Comparison of ENCODE assay signal across 12 cellular contexts in the genomic region with DNA sequence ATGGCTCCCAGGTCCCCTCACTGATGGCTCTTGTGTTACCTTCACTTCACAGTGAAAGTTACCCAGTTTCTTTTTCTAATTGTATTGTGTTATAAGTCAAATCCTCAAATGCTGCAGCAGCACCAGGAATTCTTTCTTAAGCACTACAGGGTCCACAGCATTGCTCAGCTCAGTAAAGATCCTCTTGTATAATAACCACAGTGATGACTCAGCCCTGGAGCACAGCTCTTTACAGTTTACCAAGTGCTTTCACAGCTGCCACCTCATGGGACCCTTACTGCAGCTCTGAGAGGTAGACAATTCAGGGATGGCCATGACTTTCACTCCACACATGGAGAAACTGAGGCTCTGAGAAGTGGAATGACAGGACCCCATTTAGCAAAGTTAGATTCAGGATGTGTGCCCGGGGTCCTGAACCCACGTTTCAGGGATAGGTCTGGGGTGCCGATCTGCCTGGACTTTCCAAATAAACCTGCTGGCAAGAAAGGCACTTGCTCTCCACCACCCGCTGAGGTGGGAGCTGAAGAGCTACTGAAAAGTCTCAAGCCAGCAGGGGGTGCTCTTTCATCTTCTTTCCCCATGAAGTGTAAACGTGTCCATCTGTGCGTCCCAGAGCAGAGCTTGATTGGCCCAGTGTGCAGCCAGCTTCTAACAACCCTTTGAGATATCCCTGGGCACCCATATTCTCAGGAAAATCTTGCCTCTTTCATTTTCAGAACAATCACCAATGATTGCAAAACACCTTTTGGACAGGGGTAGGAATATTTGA. TPM values are rescaled to one million over a fixed set of nuclear protein-coding genes. Genes with fewer than 3 reads are reported as not detected.
DNase-seq lines count a peak whose midpoint lies in the region; TF ChIP-seq lines count a peak whose summit lies in the region.
"Had no signal": no experiment of that assay in that cellular context is flagged by ENCODE, and none has a peak within 500 bp of the region (broad histone marks: within the 10 kb centered on the region; RNA-seq: fewer than 3 reads in every experiment).

No MANE protein-coding gene starts in this region.

- CTCF ChIA-PET in HEK293T (lab: Yijun Ruan, JAX): no interaction called here
- CTCF ChIA-PET in CD8-positive, alpha-beta memory T cell (lab: Charles Lee): no interaction called here

- H3K9me3 Mint-ChIP-seq in CD8-positive, alpha-beta memory T cell: peaks cover 0 to 4% (median 2%) of the 10 kb centered on the region in 5 donors

- POLR2A ChIA-PET in HEK293T (lab: Yijun Ruan, JAX): no interaction called here
- POLR2A ChIA-PET in CD8-positive, alpha-beta memory T cell (lab: Charles Lee): no interaction called here

- H3K9me3 ChIP-seq in SJCRH30 (replicated peaks): no peaks in the 10 kb centered on the region
- H3K9me3 ChIP-seq in CD8-positive, alpha-beta memory T cell (ENCODE audit: low read length): no peaks in the 10 kb centered on the region
- H3K9me3 ChIP-seq: mucosa of descending colon had no signal

- no peaks in the 10 kb centered on the region for H3K4me1 ChIP-seq in SJCRH30
- H3K4me1 ChIP-seq in CD8-positive, alpha-beta memory T cell (ENCODE audit: insufficient read depth, low read length): no peaks in the 10 kb centered on the region
- H3K4me1 ChIP-seq: upper lobe of left lung had no signal

- peaks cover 0 to 1% (median 0%) of the 10 kb centered on the region in 3 donors for H3K36me3 Mint-ChIP-seq in CD8-positive, alpha-beta memory T cell

- no peaks in the 10 kb centered on the region for H3K27me3 ChIP-seq in SJCRH30
- no peaks in the 10 kb centered on the region for H3K27me3 ChIP-seq in CD8-positive, alpha-beta memory T cell (ENCODE audit: insufficient read depth, low read length, poor library complexity, severe bottlenecking)
- H3K27me3 ChIP-seq: upper lobe of left lung had no signal

- DNase-seq in NCI-H82 (lab: John Stamatoyannopoulos, UW) (peak; percentile 62), NCI-H82 treated with DMSO at 0.1 percent for 48 hours (lab: John Stamatoyannopoulos, UW; ENCODE audit: unreplicated experiment) (no peak), HEK293T (ENCODE audit: extremely low spot score) (peak; percentile 22), SJCRH30 (peak; percentile 5 to 17), islet precursor cell (peak; percentile 47), NCI-H2029 (lab: John Stamatoyannopoulos, UW) (no peak)
- no peak for DNase-seq in activated effector memory CD4-positive, alpha-beta T cell treated with Interleukin-2 at 50 U/mL for 16 hours
- DNase-seq in CD8-positive, alpha-beta memory T cell: no peak
- DNase-seq: mucosa of descending colon, NCI-H146, upper lobe of left lung had no signal

- no peak overlapping the region for H3K27ac ChIP-seq in SJCRH30
- no peak overlapping the region for H3K27ac ChIP-seq in CD8-positive, alpha-beta memory T cell (ENCODE audit: low read depth, low read length)
- H3K27ac ChIP-seq: upper lobe of left lung had no signal

- H3K4me3 Mint-ChIP-seq in CD8-positive, alpha-beta memory T cell: no peak overlapping the region

- no peaks in the 10 kb centered on the region for H3K36me3 ChIP-seq in SJCRH30
- no peaks in the 10 kb centered on the region for H3K36me3 ChIP-seq in CD8-positive, alpha-beta memory T cell (ENCODE audit: insufficient read depth, low read length)
- H3K36me3 ChIP-seq: upper lobe of left lung had no signal

- no peak overlapping the region for H3K27ac Mint-ChIP-seq in CD8-positive, alpha-beta memory T cell

- peaks cover 7 to 14% of the 10 kb centered on the region in 2 donors for H3K27me3 Mint-ChIP-seq in CD8-positive, alpha-beta memory T cell

- no peaks in the 10 kb centered on the region for H3K4me1 Mint-ChIP-seq in CD8-positive, alpha-beta memory T cell

- H3K4me3 ChIP-seq in SJCRH30: no peak overlapping the region
- no peak overlapping the region for H3K4me3 ChIP-seq in CD8-positive, alpha-beta memory T cell (ENCODE audit: low read length)
- H3K4me3 ChIP-seq: mucosa of descending colon, upper lobe of left lung had no signal

TF ChIP-seq in HEK293T, 16 proteins besides CTCF, POLR2A, EP300 and RAD21:
- TF ChIP-seq L3MBTL2 (conservative IDR thresholded peaks at IDR 0.05): no peak
- TF ChIP-seq ELF4 (IDR thresholded peaks at IDR 0.05): no peak
- TF ChIP-seq FOXK2 (IDR thresholded peaks at IDR 0.05): no peak
- TF ChIP-seq SP1 (IDR thresholded peaks at IDR 0.05): no peak
- TF ChIP-seq PKNOX1 (IDR thresholded peaks at IDR 0.05): no peak
- TF ChIP-seq ARNT (IDR thresholded peaks at IDR 0.05): no peak
- no peak for TF ChIP-seq TARDBP (IDR thresholded peaks at IDR 0.05)
- TF ChIP-seq SUZ12 (IDR thresholded peaks at IDR 0.05): no peak
- TF ChIP-seq BHLHE40 (IDR thresholded peaks at IDR 0.05; ENCODE audit: borderline replicate concordance): no peak
- TF ChIP-seq FOXM1 (IDR thresholded peaks at IDR 0.05; ENCODE audit: borderline replicate concordance): no peak
- no peak for TF ChIP-seq CTBP1 (IDR thresholded peaks at IDR 0.05; ENCODE audit: borderline replicate concordance)
- TF ChIP-seq LEF1 (IDR thresholded peaks at IDR 0.05; ENCODE audit: borderline replicate concordance): no peak
- no peak for TF ChIP-seq NFRKB (IDR thresholded peaks at IDR 0.05)
- TF ChIP-seq ZNF384 (IDR thresholded peaks at IDR 0.05): no peak
- no peak for TF ChIP-seq HDGF (IDR thresholded peaks at IDR 0.05; ENCODE audit: borderline replicate concordance)
- no peak for TF ChIP-seq FOXA1 (IDR thresholded peaks at IDR 0.05)

RNA-seq across cellular contexts. Expression of gene GABRQ, which starts 35.7 kb away (rescaled TPM):
- 0.23 and 0.30 TPM in 2 replicates for total RNA-seq in SJCRH30 (2014; rRNA removed; shearing (Covaris generic))
- total RNA-seq in CD8-positive, alpha-beta memory T cell: not detected
- not detected for polyA plus RNA-seq in CD8-positive, alpha-beta memory T cell
- total RNA-seq: fibroblast of lung, upper lobe of left lung had no signal
- polyA plus RNA-seq: fibroblast of lung had no signal

Comparison
In these comparisons a context has a peak if more than half of its experiments do, and no peak if none do; other contexts are left out.
1. DNase-seq: peak in NCI-H82 (single experiment), HEK293T (single experiment), SJCRH30 (2 of 2) and islet precursor cell (single experiment); none in NCI-H82 treated with DMSO at 0.1 percent for 48 hours (single experiment), NCI-H2029 (single experiment), activated effector memory CD4-positive, alpha-beta T cell treated with Interleukin-2 at 50 U/mL for 16 hours (single experiment) and CD8-positive, alpha-beta memory T cell (0 of 5).